9 cellular contexts compared by ENCODE assay signal in the genomic region with DNA sequence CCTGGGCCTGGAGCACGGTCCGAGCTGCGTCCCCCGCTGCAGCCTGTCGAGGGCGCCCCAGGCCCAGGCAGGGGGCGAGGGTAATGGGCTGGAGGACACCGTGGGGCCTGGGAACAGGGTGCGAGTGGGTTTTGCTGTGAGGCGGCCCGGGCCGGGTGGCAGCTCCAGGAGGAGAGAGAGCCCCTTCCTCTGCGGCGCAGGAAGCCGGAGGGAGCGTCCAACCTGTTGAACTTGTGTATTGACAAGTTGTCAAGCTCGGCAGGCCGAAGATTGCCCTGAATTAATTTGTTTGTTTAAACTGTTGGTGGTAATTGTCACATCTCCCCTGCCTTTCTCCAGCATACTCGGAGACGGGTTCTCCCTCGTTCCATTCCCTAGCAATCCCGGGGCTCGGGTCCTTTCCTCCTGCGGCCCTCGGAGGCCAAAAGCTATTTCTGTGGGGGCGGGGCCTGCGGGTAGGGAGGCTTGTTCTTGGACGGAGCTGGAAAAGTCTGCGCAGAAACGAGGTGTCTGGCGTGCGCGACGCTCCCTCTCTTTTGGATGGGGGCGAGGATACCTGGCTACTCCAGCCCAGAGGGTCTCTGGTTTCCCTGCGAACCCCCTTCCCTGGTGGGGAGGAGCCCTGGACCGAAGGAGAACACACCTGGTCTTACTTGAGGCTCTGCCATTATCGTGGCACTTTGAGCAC. TPM values are rescaled to one million over a fixed set of nuclear protein-coding genes. Genes with fewer than 3 reads are reported as not detected.
A peak's percentile ranks its signal among the peaks of the same experiment; 100 is the strongest.
DNase-seq lines count a peak whose midpoint lies in the region; ATAC-seq, FAIRE-seq and TF ChIP-seq lines count a peak whose summit lies in the region.
"Had no signal": no experiment of that assay in that cellular context is flagged by ENCODE, and none has a peak within 500 bp of the region (broad histone marks: within the 10 kb centered on the region; RNA-seq: fewer than 3 reads in every experiment).

No MANE protein-coding gene starts in this region.

- H3K4me2 ChIP-seq in H9 (ENCODE audit: insufficient read depth, insufficient read length, low read length), result peak overlapping the region; percentile 50
- peak overlapping the region; percentile 19 for H3K4me2 ChIP-seq in astrocyte (ENCODE audit: low read length)

- H3K36me3 Mint-ChIP-seq in H9 (ENCODE audit: insufficient read depth in 1 of 3, low read depth in 3 of 3) (no peaks in the 10 kb centered on the region), astrocyte (ENCODE audit: low read depth, unreplicated experiment) (peaks cover 5% of the 10 kb centered on the region), mesothelial cell of epicardium (no peaks in the 10 kb centered on the region)

- H3K79me1 ChIP-seq in H9 (ENCODE audit: insufficient read depth, low read depth, low read length, poor library complexity, severe bottlenecking), result no peaks in the 10 kb centered on the region

- ATAC-seq in HG03520 (IDR thresholded peaks at IDR 0.05; ENCODE audit: unreplicated experiment), result no peak

- H3K23ac ChIP-seq in H9 (ENCODE audit: insufficient read length, low read depth, low read length), result no peak overlapping the region

- H3K27ac ChIP-seq in ACC112 (ENCODE audit: low read depth, low read length) (no peak overlapping the region), H9 (ENCODE audit: insufficient read length, low read depth, low read length) (no peak overlapping the region), astrocyte (ENCODE audit: low read depth, low read length) (no peak overlapping the region)
- H3K27ac ChIP-seq: epithelial cell of prostate had no signal

- H4K20me1 ChIP-seq in H9 (ENCODE audit: control insufficient read depth, insufficient read depth, insufficient read length), result no peaks in the 10 kb centered on the region
- no peaks in the 10 kb centered on the region for H4K20me1 ChIP-seq in astrocyte (ENCODE audit: insufficient read depth, low read length)

- no peak for FAIRE-seq in astrocyte (lab: Jason Lieb, UNC)

- H3K14ac ChIP-seq in H9 (ENCODE audit: insufficient read depth, low read length), result no peak overlapping the region

- no peak overlapping the region for H2BK12ac ChIP-seq in H9 (ENCODE audit: insufficient read length, low read depth, low read length)

- H4K8ac ChIP-seq in H9 (replicated peaks; ENCODE audit: insufficient read length, low read depth, low read length), result no peak overlapping the region

- H3K56ac ChIP-seq in H9 (ENCODE audit: insufficient read length, low read depth, low read length), result no peak overlapping the region

- H2AFZ ChIP-seq in ACC112 (ENCODE audit: low read length, unreplicated experiment) (no peak overlapping the region), H9 (ENCODE audit: low read length) (no peak overlapping the region), astrocyte (ENCODE audit: low read depth, low read length) (no peak overlapping the region)

- no peak overlapping the region for H2BK5ac ChIP-seq in H9 (ENCODE audit: insufficient read length, low read length)

- peak overlapping the region; percentile 49 to 82 for H3K4me3 Mint-ChIP-seq in H9
- peak overlapping the region; percentile 29 for H3K4me3 Mint-ChIP-seq in astrocyte (ENCODE audit: unreplicated experiment)
- H3K4me3 Mint-ChIP-seq in mesothelial cell of epicardium, result peak overlapping the region; percentile 57

- no peak overlapping the region for H2BK15ac ChIP-seq in H9 (ENCODE audit: low read depth, low read length)

- H3K79me2 ChIP-seq in ACC112 (ENCODE audit: control insufficient read depth, insufficient read depth, low read length, unreplicated experiment) (no peaks in the 10 kb centered on the region), H9 (ENCODE audit: insufficient read depth, low read length) (no peaks in the 10 kb centered on the region), astrocyte (ENCODE audit: insufficient read depth, low read length) (no peaks in the 10 kb centered on the region)

- H3K4me3 ChIP-seq in ACC112 (ENCODE audit: low read depth, low read length), result peak overlapping the region; percentile 44; the same call in 1 of the 2 replicates
- H3K4me3 ChIP-seq in astrocyte (ENCODE audit: insufficient read depth, low read depth, low read length), result no peak overlapping the region

- no peak overlapping the region for H4K5ac ChIP-seq in H9 (ENCODE audit: insufficient read length, low read depth, low read length)

- H3K4me1 Mint-ChIP-seq in H9 (peaks cover 32 to 58% of the 10 kb centered on the region in 2 experiments), astrocyte (ENCODE audit: low read depth, unreplicated experiment) (peaks cover 4% of the 10 kb centered on the region), mesothelial cell of epicardium (peaks cover 17% of the 10 kb centered on the region)

- no peak overlapping the region for H2BK20ac ChIP-seq in H9 (ENCODE audit: low read depth, low read length, poor library complexity, severe bottlenecking)

- H3K4me1 ChIP-seq in ACC112 (ENCODE audit: control insufficient read depth, insufficient read depth, low read length, unreplicated experiment) (no peaks in the 10 kb centered on the region), H9 (ENCODE audit: insufficient read depth, low read length) (no peaks in the 10 kb centered on the region), astrocyte (ENCODE audit: insufficient read depth, low read length) (no peaks in the 10 kb centered on the region)

- H3K9me3 Mint-ChIP-seq in H9 (peaks cover 4 to 17% of the 10 kb centered on the region in 2 experiments; a peak in 2 of 5 replicates), astrocyte (ENCODE audit: unreplicated experiment) (peaks cover 6% of the 10 kb centered on the region), mesothelial cell of epicardium (no peaks in the 10 kb centered on the region)

- H3K36me3 ChIP-seq in ACC112 (ENCODE audit: insufficient read depth, low read length) (no peaks in the 10 kb centered on the region), astrocyte (ENCODE audit: insufficient read depth, low read length) (no peaks in the 10 kb centered on the region)

- peak; percentile 65 for TF ChIP-seq CTCF in H9 (conservative IDR thresholded peaks at IDR 0.05)
- TF ChIP-seq CTCF in astrocyte (IDR thresholded peaks at IDR 0.05; ENCODE audit: insufficient read depth, low read depth, low read length), result no peak
- TF ChIP-seq CTCF in mesothelial cell of epicardium (IDR thresholded peaks at IDR 0.05; ENCODE audit: unreplicated experiment), result no peak

- H3K27me3 Mint-ChIP-seq in H9 (ENCODE audit: low read depth), result peaks cover 96% of the 10 kb centered on the region
- H3K27me3 Mint-ChIP-seq in astrocyte (ENCODE audit: low read depth, unreplicated experiment), result peaks cover 92% of the 10 kb centered on the region
- H3K27me3 Mint-ChIP-seq in mesothelial cell of epicardium (ENCODE audit: low read depth), result peaks cover 98% of the 10 kb centered on the region

- WGBS in H9 (ENCODE audit: extremely low coverage, insufficient read length, low lambda C conversion rate), result no CpG with 5 or more reads among the region's 38 CpGs

- no peak overlapping the region for H2BK120ac ChIP-seq in H9 (ENCODE audit: low read depth, low read length, poor library complexity, severe bottlenecking)

- DNase-seq in H9 (peak; percentile 61), astrocyte (ENCODE audit: low read depth) (no peak), mesothelial cell of epicardium (ENCODE audit: low spot score in 2 of 2, unreplicated experiment in 2 of 2) (no peak), ureter (ENCODE audit: low spot score) (no peak), inferior parietal cortex (ENCODE audit: extremely low spot score) (no peak), cerebellar cortex (ENCODE audit: low spot score) (no peak)

- no peak overlapping the region for H3K27ac Mint-ChIP-seq in H9
- no peak overlapping the region for H3K27ac Mint-ChIP-seq in astrocyte (ENCODE audit: unreplicated experiment)
- no peak overlapping the region for H3K27ac Mint-ChIP-seq in mesothelial cell of epicardium

- H3K9ac ChIP-seq in H9 (ENCODE audit: extremely low read depth, insufficient read length, low read length) (no peak overlapping the region), astrocyte (ENCODE audit: low read length) (no peak overlapping the region)

- H3K18ac ChIP-seq in H9 (ENCODE audit: insufficient read length, low read depth, low read length), result no peak overlapping the region

- no peak overlapping the region for H4K91ac ChIP-seq in H9 (ENCODE audit: insufficient read length, low read depth, low read length)

- no peak overlapping the region for H3T11ph ChIP-seq in H9 (ENCODE audit: low read length)

- no peak overlapping the region for H3K4ac ChIP-seq in H9 (ENCODE audit: low read depth, low read length)

- peaks cover 9% of the 10 kb centered on the region for H3K23me2 ChIP-seq in H9 (ENCODE audit: insufficient read length, low read depth, low read length, poor library complexity, severe bottlenecking)

- no peak overlapping the region for H2AK5ac ChIP-seq in H9 (ENCODE audit: insufficient read length, low read length)

- H3K27me3 ChIP-seq in ACC112 (ENCODE audit: insufficient read depth, low read length) (peaks cover 99% of the 10 kb centered on the region), H9 (ENCODE audit: insufficient read depth, low read length) (peaks cover 70% of the 10 kb centered on the region), astrocyte (ENCODE audit: insufficient read depth, low read length) (peaks cover 75% of the 10 kb centered on the region)

- H3K9me3 ChIP-seq in H9 (ENCODE audit: control insufficient read depth, low read depth, low read length), result no peaks in the 10 kb centered on the region
- H3K9me3 ChIP-seq in astrocyte (ENCODE audit: insufficient read depth, low read depth, low read length), result no peaks in the 10 kb centered on the region

RNA-seq across cellular contexts. Expression of a gene that starts 9.9 kb away (rescaled TPM):
- total RNA-seq in H9 (2021) (not detected in 2 replicates), astrocyte (not detected in 2 replicates), mesothelial cell of epicardium (not detected in 3 replicates), ureter (0.18 TPM)
